In the genomic region with DNA sequence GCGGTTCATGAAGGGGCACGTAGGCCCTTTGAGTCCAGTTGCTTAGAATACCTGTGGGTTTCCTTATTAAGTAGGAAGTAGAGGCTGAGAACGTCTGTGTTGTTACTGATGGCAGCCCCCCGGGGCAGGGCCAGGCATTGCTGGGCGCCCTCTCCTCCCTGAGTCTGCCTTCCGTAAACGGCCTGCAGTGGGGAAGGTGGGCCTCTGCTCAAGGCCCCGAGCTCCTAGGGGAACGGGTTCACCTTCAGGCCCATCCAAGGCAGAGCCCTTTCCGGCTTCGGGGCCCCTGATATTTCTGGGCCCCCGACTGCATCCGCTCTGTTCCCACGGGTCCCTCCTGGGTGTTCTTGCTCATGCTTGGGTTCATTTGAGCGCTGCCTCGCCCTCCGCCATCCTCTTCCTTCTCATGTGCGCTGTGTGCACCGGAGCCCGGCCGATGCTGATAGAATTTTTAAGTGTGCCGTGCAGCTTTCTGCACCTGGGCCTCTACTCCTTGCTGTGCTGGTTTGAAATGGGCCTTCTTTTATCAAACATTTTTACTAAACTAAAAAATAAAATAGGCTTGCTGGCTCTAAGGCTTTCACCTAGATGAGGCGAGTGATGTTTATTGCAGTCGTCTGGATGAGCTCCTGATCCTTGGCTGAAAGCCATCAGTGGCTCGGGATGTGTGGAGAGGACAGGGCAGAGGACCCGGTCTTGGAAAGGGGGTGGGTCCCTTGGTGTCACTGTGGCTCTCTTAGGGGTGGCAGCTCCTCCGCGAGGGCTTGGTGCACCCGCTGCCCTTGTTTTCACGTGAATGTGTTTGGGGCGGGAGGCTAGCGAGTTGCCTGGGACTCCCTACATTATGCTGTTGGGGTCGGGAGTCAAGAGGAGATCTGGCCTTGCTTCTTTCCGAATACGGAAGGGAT, we compare ENCODE assay signal across 8 cellular contexts. TPM values are rescaled to one million over a fixed set of nuclear protein-coding genes. Genes with fewer than 3 reads are reported as not detected.
A peak's percentile ranks its signal among the peaks of the same experiment; 100 is the strongest.
DNase-seq lines count a peak whose midpoint lies in the region; ATAC-seq and TF ChIP-seq lines count a peak whose summit lies in the region.

No MANE protein-coding gene starts in this region.

- H3K36me3 ChIP-seq in RWPE2 (ENCODE audit: low read depth) (no peaks in the 10 kb centered on the region), uterus (no peaks in the 10 kb centered on the region)

- intact Hi-C loops in uterus (cut with DNase I; ENCODE audit: low total_unique reads): no loop called here

- TF ChIP-seq POLR2A in GM10847 (IDR thresholded peaks at IDR 0.05; ENCODE audit: extremely low read depth, insufficient read length) (peak; percentile 31), uterus (IDR thresholded peaks at IDR 0.05) (no peak)

- TF ChIP-seq CTCF in RWPE2 (IDR thresholded peaks at IDR 0.05; ENCODE audit: poor library complexity, severe bottlenecking): no peak
- TF ChIP-seq CTCF in uterus (IDR thresholded peaks at IDR 0.05): no peak

- DNase-seq in RWPE2 (ENCODE audit: low spot score) (no peak), germinal center (ENCODE audit: low spot score) (peak; percentile 74), substantia nigra (lab: John Stamatoyannopoulos, UW) (peak in 4 of 49 donors; percentile 15 to 59 (median 39)), uterus (no peak), DMS153 treated with DMSO at 0.1 percent for 48 hours (lab: John Stamatoyannopoulos, UW; ENCODE audit: unreplicated experiment) (no peak)

- peak overlapping the region; percentile 24 for H3K4me3 ChIP-seq in RWPE2 (ENCODE audit: severe bottlenecking)
- H3K4me3 ChIP-seq in uterus: no peak overlapping the region

- H3K9me3 ChIP-seq in RWPE2 (ENCODE audit: severe bottlenecking) (no peaks in the 10 kb centered on the region), uterus (no peaks in the 10 kb centered on the region)

- ATAC-seq in GM21576 (IDR thresholded peaks at IDR 0.05; ENCODE audit: unreplicated experiment) (peak; percentile 25), RWPE2 (ENCODE audit: low read depth) (no peak), HG03097 (IDR thresholded peaks at IDR 0.05; ENCODE audit: low FRiP score, unreplicated experiment) (no peak)

- H3K27me3 ChIP-seq in RWPE2 (ENCODE audit: insufficient read depth, poor library complexity, severe bottlenecking) (no peaks in the 10 kb centered on the region), uterus (no peaks in the 10 kb centered on the region)

- peak overlapping the region; percentile 82 for H3K27ac ChIP-seq in RWPE2 (ENCODE audit: poor library complexity, severe bottlenecking)
- peak overlapping the region; percentile 70 for H3K27ac ChIP-seq in substantia nigra (ENCODE audit: low read depth, low read length, poor library complexity, severe bottlenecking)
- peak overlapping the region in 1 of 2 donors; percentile 52 for H3K27ac ChIP-seq in uterus

- H3K4me1 ChIP-seq in RWPE2 (ENCODE audit: insufficient read depth, poor library complexity, severe bottlenecking): peaks cover 25% of the 10 kb centered on the region
- peaks cover 0 to 5% of the 10 kb centered on the region in 2 donors for H3K4me1 ChIP-seq in uterus

RNA-seq across cellular contexts. Expression of a gene that starts 12.3 kb away (rescaled TPM):
- 10 to 100 TPM in 3 of 4 donors, 1 to 10 TPM in 1; 9.2 to 45.3 (median 22.8) TPM for total RNA-seq in uterus

RNA-seq across cellular contexts. Expression of a gene that starts 36.7 kb away (rescaled TPM):
- 10 to 100 TPM; 37.4 to 59.9 (median 57.3) TPM for total RNA-seq in uterus
